ENCODE assay signal across 9 cellular contexts in the genomic region with DNA sequence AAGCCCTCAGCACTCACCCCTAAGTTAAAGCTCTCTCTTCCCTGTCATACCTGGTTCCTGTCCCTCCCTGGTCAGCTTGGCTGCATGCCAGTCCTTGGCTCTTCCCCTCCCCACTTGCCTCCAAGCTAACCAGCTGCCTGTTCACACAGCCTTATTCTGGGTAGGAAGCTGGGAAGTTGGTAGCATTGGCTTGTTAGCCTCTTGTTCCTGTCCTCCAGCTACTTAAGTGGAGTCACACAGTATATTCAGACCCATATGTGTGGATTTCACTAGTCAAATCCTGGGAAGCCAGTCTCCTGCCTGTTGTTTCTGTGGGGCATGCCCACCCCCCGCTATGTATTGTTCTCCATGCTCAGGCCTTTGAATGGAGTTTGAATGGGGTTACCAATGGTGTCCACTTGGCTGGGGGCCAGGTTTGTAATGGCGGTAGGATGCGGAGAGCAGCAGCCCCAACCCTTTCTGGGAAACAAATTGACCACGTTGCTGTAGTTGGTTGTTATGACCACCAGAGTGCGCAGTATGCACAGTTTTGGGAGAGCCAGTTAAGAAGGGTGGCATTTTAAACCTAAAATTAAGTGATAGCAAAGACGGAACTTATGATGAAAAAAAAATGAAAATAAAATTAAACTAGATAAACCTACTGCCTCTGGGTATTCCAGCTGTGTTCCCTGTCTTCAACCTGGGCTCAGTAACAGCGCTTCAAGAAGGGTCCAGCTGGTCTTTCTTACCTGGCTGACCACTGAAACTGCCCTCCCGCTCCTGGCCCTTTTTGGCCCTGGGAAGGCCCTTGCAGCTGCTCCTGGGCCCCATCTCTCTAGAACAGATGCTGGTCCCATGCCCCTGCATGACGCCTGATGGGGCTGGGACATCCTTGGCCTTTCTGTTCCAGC. TPM values are rescaled to one million over a fixed set of nuclear protein-coding genes. Genes with fewer than 3 reads are reported as not detected.
DNase-seq lines count a peak whose midpoint lies in the region; ATAC-seq and TF ChIP-seq lines count a peak whose summit lies in the region.
"Had no signal": no experiment of that assay in that cellular context is flagged by ENCODE, and none has a peak within 500 bp of the region (broad histone marks: within the 10 kb centered on the region; RNA-seq: fewer than 3 reads in every experiment).

No MANE protein-coding gene starts in this region.

- intact Hi-C loops in activated CD4-positive, alpha-beta memory T cell treated with anti-CD3 and anti-CD28 coated beads for 36 hours (cut with micrococcal nuclease): loop anchor here (1.0 to 5.0 kb wide), 3 partner anchors 59 to 144 kb away; no protein-coding TSS in a partner anchor

- POLR2A ChIA-PET in activated CD4-positive, alpha-beta memory T cell treated with anti-CD3 and anti-CD28 coated beads for 36 hours (lab: Charles Lee): interaction anchor here (1.0 kb wide), 1 partner anchor 19 kb away, joined by 5 read pairs; no protein-coding TSS in a partner anchor

- peaks cover 6% of the 10 kb centered on the region for H3K27me3 Mint-ChIP-seq in activated CD4-positive, alpha-beta memory T cell treated with anti-CD3 and anti-CD28 coated beads for 36 hours
- H3K27me3 Mint-ChIP-seq in effector memory CD8-positive, alpha-beta T cell: peaks cover 0 to 10% of the 10 kb centered on the region in 2 donors
- H3K27me3 Mint-ChIP-seq in mesothelial cell of epicardium (ENCODE audit: low read depth): peaks cover 4% of the 10 kb centered on the region

- no peak overlapping the region for H3K27ac ChIP-seq in HL-60 (replicated peaks)

- peak; percentile 86 for ATAC-seq in effector memory CD8-positive, alpha-beta T cell (replicated peaks)
- no peak for ATAC-seq in HG02763 (IDR thresholded peaks at IDR 0.05; ENCODE audit: unreplicated experiment)

- no peaks in the 10 kb centered on the region for H3K9me3 Mint-ChIP-seq in activated CD4-positive, alpha-beta memory T cell treated with anti-CD3 and anti-CD28 coated beads for 36 hours
- no peaks in the 10 kb centered on the region for H3K9me3 Mint-ChIP-seq in effector memory CD8-positive, alpha-beta T cell
- H3K9me3 Mint-ChIP-seq in mesothelial cell of epicardium: no peaks in the 10 kb centered on the region
- H3K9me3 Mint-ChIP-seq: dendritic cell treated with granulocyte-macrophage colony-stimulating factor and Interleukin-4, amounts not matched to agents 40 ng/mL and 50 ng/mL, for 4 days had no signal

- H3K27me3 ChIP-seq in HL-60 (ENCODE audit: insufficient read depth, poor library complexity, severe bottlenecking): no peaks in the 10 kb centered on the region

- CTCF ChIA-PET in activated CD4-positive, alpha-beta memory T cell treated with anti-CD3 and anti-CD28 coated beads for 36 hours (lab: Charles Lee): interaction anchor here (0.6 to 14.3 kb wide), 30 partner anchors 10 to 1766 kb away, joined by 3 to 435 read pairs (median 4); a partner anchor contains a TSS

- peaks cover 10% of the 10 kb centered on the region for H3K4me1 Mint-ChIP-seq in activated CD4-positive, alpha-beta memory T cell treated with anti-CD3 and anti-CD28 coated beads for 36 hours (ENCODE audit: low read depth)
- H3K4me1 Mint-ChIP-seq in effector memory CD8-positive, alpha-beta T cell (ENCODE audit: low read depth in 2 of 2): peaks cover 9% of the 10 kb centered on the region in 2 donors
- peaks cover 11% of the 10 kb centered on the region for H3K4me1 Mint-ChIP-seq in mesothelial cell of epicardium

- peak; percentile 66 for TF ChIP-seq CTCF in HL-60 (IDR thresholded peaks at IDR 0.05; ENCODE audit: insufficient read depth, low read length)
- TF ChIP-seq CTCF in mesothelial cell of epicardium (IDR thresholded peaks at IDR 0.05; ENCODE audit: unreplicated experiment): peak; percentile 81

- DNase-seq in DMS153 treated with DMSO at 0.1 percent for 48 hours (lab: John Stamatoyannopoulos, UW; ENCODE audit: unreplicated experiment) (peak; percentile 89), HL-60 (ENCODE audit: low read depth in 1 of 2, low spot score in 1 of 2) (peak; percentile 66 to 78), NCI-H82 treated with DMSO at 0.1 percent for 48 hours (lab: John Stamatoyannopoulos, UW; ENCODE audit: unreplicated experiment) (peak; percentile 76), mesothelial cell of epicardium (ENCODE audit: low spot score in 2 of 2, unreplicated experiment in 2 of 2) (peak; percentile 40 to 67)
- peak; percentile 84 for DNase-seq in activated CD4-positive, alpha-beta memory T cell treated with anti-CD3 and anti-CD28 coated beads for 36 hours
- peak; percentile 66 to 68 (median 68) for DNase-seq in effector memory CD8-positive, alpha-beta T cell
- DNase-seq in stimulated activated CD8-positive, alpha-beta memory T cell treated with anti-CD3 and anti-CD28 coated beads, Interleukin-4, amount 100 ng/mL, for 24 hours (ENCODE audit: low read depth): peak; percentile 41

- no peaks in the 10 kb centered on the region for H3K36me3 Mint-ChIP-seq in activated CD4-positive, alpha-beta memory T cell treated with anti-CD3 and anti-CD28 coated beads for 36 hours
- no peaks in the 10 kb centered on the region for H3K36me3 Mint-ChIP-seq in effector memory CD8-positive, alpha-beta T cell (ENCODE audit: insufficient read depth)
- H3K36me3 Mint-ChIP-seq in mesothelial cell of epicardium: no peaks in the 10 kb centered on the region

- no peak overlapping the region for H3K4me3 Mint-ChIP-seq in activated CD4-positive, alpha-beta memory T cell treated with anti-CD3 and anti-CD28 coated beads for 36 hours
- no peak overlapping the region for H3K4me3 Mint-ChIP-seq in effector memory CD8-positive, alpha-beta T cell
- no peak overlapping the region for H3K4me3 Mint-ChIP-seq in mesothelial cell of epicardium
- H3K4me3 Mint-ChIP-seq: dendritic cell treated with granulocyte-macrophage colony-stimulating factor and Interleukin-4, amounts not matched to agents 40 ng/mL and 50 ng/mL, for 4 days had no signal

- no peak overlapping the region for H3K4me3 ChIP-seq in HL-60 (replicated peaks; ENCODE audit: insufficient read depth, low read length)

- no peak overlapping the region for H3K27ac Mint-ChIP-seq in activated CD4-positive, alpha-beta memory T cell treated with anti-CD3 and anti-CD28 coated beads for 36 hours
- no peak overlapping the region for H3K27ac Mint-ChIP-seq in effector memory CD8-positive, alpha-beta T cell
- H3K27ac Mint-ChIP-seq in mesothelial cell of epicardium: no peak overlapping the region
- H3K27ac Mint-ChIP-seq: dendritic cell treated with granulocyte-macrophage colony-stimulating factor and Interleukin-4, amounts not matched to agents 40 ng/mL and 50 ng/mL, for 4 days had no signal

RNA-seq across cellular contexts. Expression of a gene that starts 10.7 kb away (rescaled TPM):
- 1,000 to 10,000 TPM; 4,423 to 4,525 TPM for total RNA-seq in activated CD4-positive, alpha-beta memory T cell treated with anti-CD3 and anti-CD28 coated beads for 36 hours
- total RNA-seq in mesothelial cell of epicardium: 2,848 to 2,954 TPM (median 2,936 TPM) in 3 replicates

RNA-seq across cellular contexts. Expression of a gene that starts 37.2 kb away (rescaled TPM):
- total RNA-seq in activated CD4-positive, alpha-beta memory T cell treated with anti-CD3 and anti-CD28 coated beads for 36 hours: 10 to 100 TPM; 16.3 to 18.8 TPM
- 15.9 to 17.5 TPM (median 16.5 TPM) in 3 replicates for total RNA-seq in mesothelial cell of epicardium

RNA-seq across cellular contexts. Expression of a gene that starts 44.4 kb away (rescaled TPM):
- under 1 TPM; 0.12 to 0.51 TPM for total RNA-seq in activated CD4-positive, alpha-beta memory T cell treated with anti-CD3 and anti-CD28 coated beads for 36 hours
- total RNA-seq in mesothelial cell of epicardium: 0.38 to 0.67 TPM (median 0.59 TPM) in 3 replicates
